ENCODE assay signal across 6 cellular contexts in the genomic region with DNA sequence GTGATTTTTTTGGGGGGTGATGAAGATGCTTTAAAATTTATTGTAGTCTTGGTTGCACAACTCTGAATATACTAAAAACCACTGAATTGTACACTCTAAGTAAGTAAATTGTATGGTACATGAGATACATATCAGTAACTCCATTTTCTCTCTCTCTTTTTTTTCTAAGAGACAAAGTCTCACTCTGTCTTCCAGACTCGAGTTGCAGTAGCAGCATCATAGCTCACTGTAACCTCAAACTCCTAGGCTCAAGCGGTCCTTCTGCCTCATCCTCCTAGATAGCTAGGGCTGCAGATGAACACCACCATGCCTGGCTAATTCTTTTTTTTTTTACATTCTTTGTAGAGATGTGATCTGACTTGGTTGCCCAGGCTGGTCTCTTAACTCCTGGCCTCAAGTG. TPM values are rescaled to one million over a fixed set of nuclear protein-coding genes. Genes with fewer than 3 reads are reported as not detected.
A peak's percentile ranks its signal among the peaks of the same experiment; 100 is the strongest.
DNase-seq lines count a peak whose midpoint lies in the region; ATAC-seq and TF ChIP-seq lines count a peak whose summit lies in the region.
"Not testable (repeated sequence)": the region's sequence is repeated elsewhere in the genome, so short reads cannot be mapped to it uniquely, and the experiment has no call there.

No MANE protein-coding gene starts in this region.

- CTCF ChIA-PET in CD8-positive, alpha-beta T cell (lab: Charles Lee); Panc1 (lab: Charles Lee); activated CD4-positive, alpha-beta T cell treated with anti-CD3 and anti-CD28 coated beads for 36 hours (lab: Charles Lee): not testable (repeated sequence)

- H3K4me1 ChIP-seq in CD8-positive, alpha-beta T cell (ENCODE audit: insufficient read depth, low read length); Panc1 (ENCODE audit: control insufficient read depth, insufficient read depth, low read length); left ventricle myocardium inferior; gastrocnemius medialis: not testable (repeated sequence)

- H3K27me3 ChIP-seq in CD8-positive, alpha-beta T cell (ENCODE audit: insufficient read depth, low read length); Panc1 (ENCODE audit: control insufficient read depth, insufficient read depth, low read length); left ventricle myocardium inferior (ENCODE audit: low read depth); gastrocnemius medialis: not testable (repeated sequence)

- not testable (repeated sequence) for H3K27ac ChIP-seq in CD8-positive, alpha-beta T cell (ENCODE audit: low read depth, low read length); Panc1 (ENCODE audit: low read length)
- H3K27ac ChIP-seq in left ventricle myocardium inferior (replicated peaks), result peak overlapping the region; percentile 65
- peak overlapping the region; percentile 77 to 90 (median 81) for H3K27ac ChIP-seq in gastrocnemius medialis

- not testable (repeated sequence) for H3K9me3 Mint-ChIP-seq in CD8-positive, alpha-beta T cell; activated CD4-positive, alpha-beta T cell treated with anti-CD3 and anti-CD28 coated beads for 36 hours (ENCODE audit: low read depth)

- not testable (repeated sequence) for H3K27me3 Mint-ChIP-seq in CD8-positive, alpha-beta T cell (ENCODE audit: low read depth); activated CD4-positive, alpha-beta T cell treated with anti-CD3 and anti-CD28 coated beads for 36 hours

- H3K27ac Mint-ChIP-seq in CD8-positive, alpha-beta T cell, result peak overlapping the region; percentile 43
- H3K27ac Mint-ChIP-seq in activated CD4-positive, alpha-beta T cell treated with anti-CD3 and anti-CD28 coated beads for 36 hours, result not testable (repeated sequence)

- not testable (repeated sequence) for DNase-seq in CD8-positive, alpha-beta T cell; Panc1 (ENCODE audit: low read depth, low spot score); activated CD4-positive, alpha-beta T cell treated with anti-CD3 and anti-CD28 coated beads for 36 hours; left ventricle myocardium inferior; gastrocnemius medialis

- ATAC-seq in CD8-positive, alpha-beta T cell, result not testable (repeated sequence)
- ATAC-seq in HG03432 (IDR thresholded peaks at IDR 0.05; ENCODE audit: unreplicated experiment) (peak; percentile 11), Panc1 (0 out of 2 replicates have a peak, but pooled peaks have one; percentile 56), gastrocnemius medialis (peak; percentile 49 to 64)
- ATAC-seq in activated CD4-positive, alpha-beta T cell treated with anti-CD3 and anti-CD28 coated beads for 36 hours, result peak; percentile 16

- H3K9me3 ChIP-seq in CD8-positive, alpha-beta T cell (ENCODE audit: low read length); Panc1 (ENCODE audit: control insufficient read depth, insufficient read depth, low read depth, low read length); left ventricle myocardium inferior (replicated peaks); gastrocnemius medialis: not testable (repeated sequence)

- not testable (repeated sequence) for TF ChIP-seq CTCF in CD8-positive, alpha-beta T cell (IDR thresholded peaks at IDR 0.05); Panc1 (IDR thresholded peaks at IDR 0.05); left ventricle myocardium inferior (IDR thresholded peaks at IDR 0.05; ENCODE audit: borderline replicate concordance); gastrocnemius medialis (IDR thresholded peaks at IDR 0.05 in 4 of 5, conservative IDR thresholded peaks at IDR 0.05 in 1 of 5)

- TF ChIP-seq POLR2A in gastrocnemius medialis (IDR thresholded peaks at IDR 0.05), result not testable (repeated sequence)

- H3K36me3 ChIP-seq in CD8-positive, alpha-beta T cell (ENCODE audit: insufficient read depth, low read length); Panc1 (ENCODE audit: control insufficient read depth, insufficient read depth, low read length); gastrocnemius medialis: not testable (repeated sequence)
- peaks cover 19% of the 10 kb centered on the region for H3K36me3 ChIP-seq in left ventricle myocardium inferior

- peaks cover 20% of the 10 kb centered on the region for H3K4me1 Mint-ChIP-seq in CD8-positive, alpha-beta T cell (ENCODE audit: low read depth)
- H3K4me1 Mint-ChIP-seq in activated CD4-positive, alpha-beta T cell treated with anti-CD3 and anti-CD28 coated beads for 36 hours, result peaks cover 17% of the 10 kb centered on the region

- H3K36me3 Mint-ChIP-seq in CD8-positive, alpha-beta T cell, result peaks cover 44% of the 10 kb centered on the region
- peaks cover 31% of the 10 kb centered on the region for H3K36me3 Mint-ChIP-seq in activated CD4-positive, alpha-beta T cell treated with anti-CD3 and anti-CD28 coated beads for 36 hours (ENCODE audit: low read depth)

- POLR2A ChIA-PET in CD8-positive, alpha-beta T cell (lab: Charles Lee); Panc1 (lab: Charles Lee); activated CD4-positive, alpha-beta T cell treated with anti-CD3 and anti-CD28 coated beads for 36 hours (lab: Charles Lee): not testable (repeated sequence)

- not testable (repeated sequence) for H3K4me3 Mint-ChIP-seq in CD8-positive, alpha-beta T cell; activated CD4-positive, alpha-beta T cell treated with anti-CD3 and anti-CD28 coated beads for 36 hours

- not testable (repeated sequence) for H3K4me3 ChIP-seq in CD8-positive, alpha-beta T cell (ENCODE audit: low read depth, low read length); Panc1 (ENCODE audit: low read depth in 2 of 2, low read length in 2 of 2); left ventricle myocardium inferior; gastrocnemius medialis

- intact Hi-C loops in CD8-positive, alpha-beta T cell (cut with DNase I, micrococcal nuclease); Panc1 (cut with micrococcal nuclease; ENCODE audit: unreplicated experiment); activated CD4-positive, alpha-beta T cell treated with anti-CD3 and anti-CD28 coated beads for 36 hours (cut with DNase I, micrococcal nuclease); left ventricle myocardium inferior (cut with micrococcal nuclease); gastrocnemius medialis (cut with DNase I; ENCODE audit: low total_unique reads): not testable (repeated sequence)

- in situ Hi-C loops in Panc1 (cut with HindIII; ENCODE audit: low pct_unique_long_range_greater_than_20kb, low sequenced_read_pairs); gastrocnemius medialis (cut with MboI; ENCODE audit: low sequenced_read_pairs in 4 of 4): not testable (repeated sequence)

- not testable (repeated sequence) for BruUV-seq in Panc1 (replicated peaks; lab: Mats Ljungman, UMichigan)

RNA-seq across cellular contexts. Expression of a gene that starts 6.9 kb away (rescaled TPM):
- 10 to 100 TPM; 27.1 to 32.5 TPM for total RNA-seq in CD8-positive, alpha-beta T cell
- total RNA-seq in Panc1 (2021; ENCODE audit: unreplicated experiment) (18.8 TPM), left ventricle myocardium inferior (16.1 TPM), gastrocnemius medialis (10 to 100 TPM; 17.2 to 33.4 (median 19.0) TPM)
- 13.3 TPM for polyA plus RNA-seq in Panc1 (2012; ENCODE audit: insufficient read length)
- 10 to 100 TPM; 21.3 to 27.3 TPM for total RNA-seq in activated CD4-positive, alpha-beta T cell treated with anti-CD3 and anti-CD28 coated beads for 36 hours

RNA-seq across cellular contexts. Expression of a gene that starts 6.9 kb away (rescaled TPM):
- total RNA-seq in CD8-positive, alpha-beta T cell, result 10 to 100 TPM; 17.4 to 20.5 TPM
- total RNA-seq in Panc1 (2021; ENCODE audit: unreplicated experiment) (39.9 TPM), left ventricle myocardium inferior (25.1 TPM), gastrocnemius medialis (10 to 100 TPM; 14.3 to 18.9 (median 16.8) TPM)
- polyA plus RNA-seq in Panc1 (2012; ENCODE audit: insufficient read length), result 26.5 TPM
- 10 to 100 TPM; 33.9 to 36.1 TPM for total RNA-seq in activated CD4-positive, alpha-beta T cell treated with anti-CD3 and anti-CD28 coated beads for 36 hours

RNA-seq across cellular contexts. Expression of a gene that starts 39.5 kb away (rescaled TPM):
- 1 to 10 TPM; 7.5 TPM for total RNA-seq in CD8-positive, alpha-beta T cell
- total RNA-seq in Panc1 (2021; ENCODE audit: unreplicated experiment), result 14.4 TPM
- polyA plus RNA-seq in Panc1 (2012; ENCODE audit: insufficient read length), result 11.3 TPM
- 10 to 100 TPM; 21.3 to 24.6 TPM for total RNA-seq in activated CD4-positive, alpha-beta T cell treated with anti-CD3 and anti-CD28 coated beads for 36 hours
- total RNA-seq in left ventricle myocardium inferior, result 4.7 TPM
- total RNA-seq in gastrocnemius medialis, result 10 to 100 TPM in 1 of 4 donors, 1 to 10 TPM in 3; 2.9 to 13.0 (median 5.0) TPM
